In the genomic region with DNA sequence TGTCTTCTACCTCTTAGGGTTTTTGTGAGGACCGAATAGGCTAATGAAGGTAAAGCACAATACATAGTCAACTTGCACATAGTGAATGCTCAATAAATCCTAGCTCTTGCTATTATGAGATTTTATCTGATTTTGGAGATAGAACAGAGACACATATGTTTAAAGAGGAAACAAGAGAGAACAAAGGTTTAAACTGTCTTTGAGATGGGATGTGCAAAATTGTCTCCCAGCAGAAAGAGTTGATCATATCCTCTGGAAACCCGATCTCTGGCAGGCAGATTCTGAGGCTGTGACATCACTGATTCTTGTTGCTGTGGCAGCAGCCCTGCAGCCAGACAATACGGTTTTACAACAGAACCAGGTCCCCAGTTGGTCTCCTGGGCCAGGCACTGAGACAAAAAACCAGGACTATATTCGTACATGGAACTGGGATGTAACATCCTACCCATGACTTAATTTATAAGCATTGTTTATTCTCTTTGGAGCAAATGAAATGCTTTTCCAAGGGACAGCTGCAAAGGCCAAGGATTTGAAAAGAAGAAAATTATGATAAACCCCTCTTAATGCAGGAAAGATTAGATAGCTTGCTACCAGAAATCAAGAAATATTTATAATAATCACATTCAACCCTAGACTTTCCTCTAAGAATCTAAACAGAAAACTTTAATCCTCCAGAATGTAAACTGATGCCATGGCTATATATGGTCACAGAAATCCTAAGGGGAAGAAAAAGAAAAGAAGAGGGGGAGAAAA, we compare ENCODE assay signal across 9 cellular contexts.
DNase-seq lines count a peak whose midpoint lies in the region; ATAC-seq, FAIRE-seq and TF ChIP-seq lines count a peak whose summit lies in the region.
"Had no signal": no experiment of that assay in that cellular context is flagged by ENCODE, and none has a peak within 500 bp of the region (broad histone marks: within the 10 kb centered on the region; RNA-seq: fewer than 3 reads in every experiment).

No MANE protein-coding gene starts in this region.

- CTCF ChIA-PET in activated naive CD4-positive, alpha-beta T cell treated with anti-CD3 and anti-CD28 coated beads for 36 hours (lab: Charles Lee), result no interaction called here

- H3K27ac Mint-ChIP-seq in natural killer cell, result no peak overlapping the region
- H3K27ac Mint-ChIP-seq in activated naive CD4-positive, alpha-beta T cell treated with anti-CD3 and anti-CD28 coated beads for 36 hours, result no peak overlapping the region

- no peak for TF ChIP-seq CTCF in foreskin fibroblast (IDR thresholded peaks at IDR 0.05; ENCODE audit: low read depth, low read length)
- no peak for TF ChIP-seq CTCF in pancreas (IDR thresholded peaks at IDR 0.05)
- TF ChIP-seq CTCF in natural killer cell (IDR thresholded peaks at IDR 0.05), result no peak
- TF ChIP-seq CTCF in GM13976 (IDR thresholded peaks at IDR 0.05; ENCODE audit: borderline replicate concordance, control extremely low read depth, extremely low read depth, insufficient read depth, missing control alignments), result no peak

- no peaks in the 10 kb centered on the region for H3K9me3 ChIP-seq in pancreas

- no peaks in the 10 kb centered on the region for H3K27me3 Mint-ChIP-seq in natural killer cell (ENCODE audit: low read depth in 2 of 2)
- H3K27me3 Mint-ChIP-seq in activated naive CD4-positive, alpha-beta T cell treated with anti-CD3 and anti-CD28 coated beads for 36 hours (ENCODE audit: low read depth), result peaks cover 3% of the 10 kb centered on the region

- WGBS in pancreas, 2 donors, result 41 to 42% methylated on average over 4 of the region's 4 CpGs

- H3K9me3 Mint-ChIP-seq in natural killer cell, result peaks cover 0 to 4% of the 10 kb centered on the region in 2 donors
- peaks cover 2% of the 10 kb centered on the region for H3K9me3 Mint-ChIP-seq in activated naive CD4-positive, alpha-beta T cell treated with anti-CD3 and anti-CD28 coated beads for 36 hours

- H3K27ac ChIP-seq in pancreas, result no peak overlapping the region

- DNase-seq in GM04504 (ENCODE audit: low read depth) (peak; percentile 66), RPMI7951 (ENCODE audit: low read depth) (peak; percentile 80), foreskin fibroblast (peak; percentile 84 to 89), pancreas (peak in 1 of 6 donors; percentile 3), natural killer cell (no peak), GM13976 (ENCODE audit: low spot score) (no peak)
- no peak for DNase-seq in activated naive CD4-positive, alpha-beta T cell treated with anti-CD3 and anti-CD28 coated beads for 36 hours
- DNase-seq: Karpas-422 had no signal

- H3K4me1 Mint-ChIP-seq in natural killer cell, result no peaks in the 10 kb centered on the region
- H3K4me1 Mint-ChIP-seq in activated naive CD4-positive, alpha-beta T cell treated with anti-CD3 and anti-CD28 coated beads for 36 hours (ENCODE audit: low read depth), result no peaks in the 10 kb centered on the region

- in situ Hi-C loops in GM13976 (cut with MboI; ENCODE audit: low sequenced_read_pairs, unreplicated experiment), result no loop called here

- H3K27me3 ChIP-seq in pancreas, result no peaks in the 10 kb centered on the region

- H3K36me3 ChIP-seq in pancreas, result no peaks in the 10 kb centered on the region

- H3K36me3 Mint-ChIP-seq in natural killer cell, result no peaks in the 10 kb centered on the region
- no peaks in the 10 kb centered on the region for H3K36me3 Mint-ChIP-seq in activated naive CD4-positive, alpha-beta T cell treated with anti-CD3 and anti-CD28 coated beads for 36 hours (ENCODE audit: low read depth)

- intact Hi-C loops in pancreas (cut with DNase I), result no loop called here
- intact Hi-C loops in natural killer cell (cut with micrococcal nuclease), result no loop called here
- intact Hi-C loops in activated naive CD4-positive, alpha-beta T cell treated with anti-CD3 and anti-CD28 coated beads for 36 hours (cut with micrococcal nuclease), result no loop called here

- ATAC-seq in pancreas, result peak in 3 of 4 donors; percentile 16 to 75 (median 53)
- ATAC-seq in natural killer cell, result no peak
- no peak for ATAC-seq in HG03045 (IDR thresholded peaks at IDR 0.05; ENCODE audit: unreplicated experiment)

- H3K4me3 ChIP-seq in foreskin fibroblast (ENCODE audit: low read depth in 1 of 2, low read length in 2 of 2) (no peak overlapping the region), pancreas (no peak overlapping the region)

- H3K4me1 ChIP-seq in pancreas, result no peaks in the 10 kb centered on the region

- FAIRE-seq in pancreas (lab: Jason Lieb, UNC), result no peak

- no peak overlapping the region for H3K4me3 Mint-ChIP-seq in natural killer cell
- no peak overlapping the region for H3K4me3 Mint-ChIP-seq in activated naive CD4-positive, alpha-beta T cell treated with anti-CD3 and anti-CD28 coated beads for 36 hours

Comparison
In these comparisons a context has a peak if more than half of its experiments do, and no peak if none do; other contexts are left out.
1. DNase-seq: peak in GM04504 (single experiment), RPMI7951 (single experiment) and foreskin fibroblast (2 of 2); none in natural killer cell (single experiment), activated naive CD4-positive, alpha-beta T cell treated with anti-CD3 and anti-CD28 coated beads for 36 hours (single experiment) and GM13976 (single experiment).
2. ATAC-seq: peak in pancreas (3 of 4); none in natural killer cell (0 of 3) and HG03045 (single experiment).